ENCODE assay signal across 1 cellular context in the genomic region with DNA sequence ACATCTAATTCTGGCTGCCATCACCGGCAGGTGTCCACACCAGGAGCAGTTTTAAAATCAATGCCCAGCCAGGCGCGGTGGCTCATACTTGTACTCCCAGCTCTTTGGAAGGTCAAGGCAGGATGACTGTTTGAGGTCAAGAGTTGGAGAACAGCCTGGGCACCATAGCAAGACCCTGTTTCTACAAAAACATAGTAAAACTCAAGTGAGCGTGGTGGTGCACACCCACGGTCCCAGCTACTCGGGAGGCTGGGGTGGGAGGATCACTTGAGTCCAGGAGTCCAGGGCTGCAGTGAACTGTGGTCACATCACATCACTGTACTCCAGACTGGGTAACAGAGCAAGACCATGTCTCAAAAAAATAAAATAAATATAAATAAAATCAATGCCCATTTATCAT.
TF ChIP-seq lines count a peak whose summit lies in the region.

No MANE protein-coding gene starts in this region.

TF ChIP-seq in HepG2, 621 proteins besides CTCF, POLR2A, EP300 and RAD21 (continued from another document):
- TF ChIP-seq, protein P1, sequence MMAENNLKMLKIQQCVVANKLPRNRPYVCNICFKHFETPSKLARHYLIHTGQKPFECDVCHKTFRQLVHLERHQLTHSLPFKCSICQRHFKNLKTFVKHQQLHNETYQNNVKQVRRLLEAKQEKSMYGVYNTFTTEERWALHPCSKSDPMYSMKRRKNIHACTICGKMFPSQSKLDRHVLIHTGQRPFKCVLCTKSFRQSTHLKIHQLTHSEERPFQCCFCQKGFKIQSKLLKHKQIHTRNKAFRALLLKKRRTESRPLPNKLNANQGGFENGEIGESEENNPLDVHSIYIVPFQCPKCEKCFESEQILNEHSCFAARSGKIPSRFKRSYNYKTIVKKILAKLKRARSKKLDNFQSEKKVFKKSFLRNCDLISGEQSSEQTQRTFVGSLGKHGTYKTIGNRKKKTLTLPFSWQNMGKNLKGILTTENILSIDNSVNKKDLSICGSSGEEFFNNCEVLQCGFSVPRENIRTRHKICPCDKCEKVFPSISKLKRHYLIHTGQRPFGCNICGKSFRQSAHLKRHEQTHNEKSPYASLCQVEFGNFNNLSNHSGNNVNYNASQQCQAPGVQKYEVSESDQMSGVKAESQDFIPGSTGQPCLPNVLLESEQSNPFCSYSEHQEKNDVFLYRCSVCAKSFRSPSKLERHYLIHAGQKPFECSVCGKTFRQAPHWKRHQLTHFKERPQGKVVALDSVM (CRISPR knock-in tag; IDR thresholded peaks at IDR 0.05): peak; percentile 55
- TF ChIP-seq MATR3 (CRISPR knock-in tag; IDR thresholded peaks at IDR 0.05): no peak
- peak; percentile 37; the same call in 1 of the 2 replicates for TF ChIP-seq ZNF121 (CRISPR knock-in tag; IDR thresholded peaks at IDR 0.05)
- peak; percentile 63 for TF ChIP-seq ZNF460 (CRISPR knock-in tag; IDR thresholded peaks at IDR 0.05; ENCODE audit: borderline replicate concordance)
- TF ChIP-seq ZBTB42 (CRISPR knock-in tag; IDR thresholded peaks at IDR 0.05): no peak
TF ChIP-seq in HepG2: peak in this region for 3.
